In genomic region chr1:2643414-2644077, GRCh38 we compare ENCODE assay signal across 8 cellular contexts. TPM values are rescaled to one million over a fixed set of nuclear protein-coding genes. Genes with fewer than 3 reads are reported as not detected.
DNase-seq lines count a peak whose midpoint lies in the region; ATAC-seq, FAIRE-seq and TF ChIP-seq lines count a peak whose summit lies in the region.

No MANE protein-coding gene starts in this region.

- peaks cover 21% of the 10 kb centered on the region for H3K9me3 ChIP-seq in A549
- peaks cover 4 to 25% of the 10 kb centered on the region in 2 donors for H3K9me3 ChIP-seq in muscle layer of duodenum (ENCODE audit: control insufficient read depth in 1 of 2, low read length in 2 of 2)

- CTCF ChIA-PET in A549 (lab: Yijun Ruan, JAX) = no interaction called here

- no peak for TF ChIP-seq RAD21 in A549 (conservative IDR thresholded peaks at IDR 0.05 in 1 of 2, IDR thresholded peaks at IDR 0.05 in 1 of 2)

- no peak for FAIRE-seq in A549 (lab: Jason Lieb, UNC)

- POLR2A ChIA-PET in A549 (lab: Yijun Ruan, JAX) = no interaction called here

- 16% methylated on average over 6 of the region's 24 CpGs for WGBS in A549 (ENCODE audit: missing lambda C conversion rate)

- no peaks in the 10 kb centered on the region for H3K36me3 ChIP-seq in muscle layer of duodenum (ENCODE audit: control insufficient read depth in 1 of 2, insufficient read depth in 2 of 2, low read length in 2 of 2)

- H3K4me3 ChIP-seq in A549 (peak overlapping the region; percentile 100), HFF-Myc (replicated peaks; ENCODE audit: low read depth, low read length) (peak overlapping the region; percentile 81), cardiac fibroblast (replicated peaks in 1 of 2; ENCODE audit: low read depth in 2 of 2, low read length in 2 of 2) (peak overlapping the region; percentile 67 to 80), muscle layer of duodenum (ENCODE audit: low read depth in 1 of 2, low read length in 2 of 2) (peak overlapping the region; percentile 59 to 89)

- ATAC-seq in A549 = peak in 1 of 2 experiments; percentile 3; a peak in 1 of 6 replicates
- no peak for ATAC-seq in HG03175 (IDR thresholded peaks at IDR 0.05; ENCODE audit: unreplicated experiment)

- H3K27me3 ChIP-seq in muscle layer of duodenum (ENCODE audit: low read depth, low read length) = no peaks in the 10 kb centered on the region

- TF ChIP-seq CTCF in A549 (IDR thresholded peaks at IDR 0.05) (no peak), HFF-Myc (IDR thresholded peaks at IDR 0.05; ENCODE audit: low read depth, low read length, missing control alignments) (no peak), cardiac fibroblast (IDR thresholded peaks at IDR 0.05; ENCODE audit: low read depth, low read length) (no peak)

- H3K27ac ChIP-seq in A549 (peak overlapping the region; percentile 98 to 99), muscle layer of duodenum (ENCODE audit: low read length) (no peak overlapping the region)

- H3K4me2 ChIP-seq in A549 = peak overlapping the region; percentile 98

- TF ChIP-seq EP300 in A549 (IDR thresholded peaks at IDR 0.05) = no peak

- no peak for TF ChIP-seq POLR2A in A549 (IDR thresholded peaks at IDR 0.05; ENCODE audit: low read length)

- H3K4me1 ChIP-seq in A549 (peaks cover 6% of the 10 kb centered on the region; the same call in 1 of the 3 replicates), muscle layer of duodenum (ENCODE audit: control insufficient read depth in 1 of 2, insufficient read depth in 2 of 2, low read length in 2 of 2) (peaks cover 0 to 20% of the 10 kb centered on the region in 2 donors)

- no peak for DNase-seq in A549 (ENCODE audit: low read depth in 1 of 2, low spot score in 1 of 2)
- DNase-seq in HFF-Myc (ENCODE audit: extremely low read depth, low read depth) = no peak
- no peak for DNase-seq in cardiac fibroblast (ENCODE audit: low read depth in 2 of 2)
- DNase-seq in EL = no peak
- no peak for DNase-seq in stimulated activated CD4-positive, alpha-beta T cell treated with anti-CD3 and anti-CD28 coated beads, Interleukin-4, amount 100 ng/mL, for 1 hour
- no peak for DNase-seq in HuH-7 (ENCODE audit: low spot score)

TF ChIP-seq in A549, 52 proteins besides CTCF, POLR2A, EP300 and RAD21:
- TF ChIP-seq JUN (IDR thresholded peaks at IDR 0.05) (no peak), RCOR1 (IDR thresholded peaks at IDR 0.05; ENCODE audit: low read depth, low read length) (no peak), E2F6 (IDR thresholded peaks at IDR 0.05; ENCODE audit: borderline replicate concordance, low read depth) (no peak), EHMT2 (IDR thresholded peaks at IDR 0.05; ENCODE audit: low read depth) (no peak), CBX8 (IDR thresholded peaks at IDR 0.05) (no peak), RNF2 (IDR thresholded peaks at IDR 0.05; ENCODE audit: borderline replicate concordance, low read depth) (no peak), ESRRA (IDR thresholded peaks at IDR 0.05; ENCODE audit: borderline replicate concordance, low read length) (no peak), ZC3H11A (IDR thresholded peaks at IDR 0.05) (no peak), TFCP2L1 (CRISPR knock-in tag; IDR thresholded peaks at IDR 0.05) (no peak), HES2 (IDR thresholded peaks at IDR 0.05) (no peak), BCL3 (IDR thresholded peaks at IDR 0.05) (no peak), GATA3 (IDR thresholded peaks at IDR 0.05; ENCODE audit: borderline replicate concordance) (no peak), CEBPB (IDR thresholded peaks at IDR 0.05) (no peak), HOXB13 (CRISPR knock-in tag; IDR thresholded peaks at IDR 0.05; ENCODE audit: low read depth) (no peak), FOXS1 (CRISPR knock-in tag; IDR thresholded peaks at IDR 0.05) (no peak), PBX3 (IDR thresholded peaks at IDR 0.05) (no peak), HOXA7 (CRISPR knock-in tag; IDR thresholded peaks at IDR 0.05) (no peak)
TF ChIP-seq in A549: peak in this region for 0.

RNA-seq across cellular contexts. Expression of gene MMEL1, which starts 10.7 kb away (rescaled TPM):
- polyA plus RNA-seq in A549 (2011; rRNA removed) = not detected in 2 replicates
- 0.09 TPM in 1 of 2 replicates, not detected in the other for polyA plus RNA-seq in A549 (2012; cell fraction: cytosol; rRNA removed)
- 0.17 TPM in 1 of 2 replicates, not detected in the other for polyA plus RNA-seq in A549 (2012; cell fraction: nucleus; rRNA removed)
- not detected in 3 replicates for polyA plus RNA-seq in A549 (2017; fragmentation: RNase III; extraction: RNeasy Plus Mini Kit Qiagen cat#74134 plus additional on column Dnase treatment)
- polyA minus RNA-seq in A549 (2011; rRNA and poly(A)+ RNA removed) = not detected in 2 replicates

RNA-seq across cellular contexts. Expression of gene PRXL2B, which starts 57.0 kb away (rescaled TPM):
- polyA plus RNA-seq in A549 (2011; rRNA removed) (4.4 and 6.6 TPM in 2 replicates), A549 (2017; fragmentation: RNase III; extraction: RNeasy Plus Mini Kit Qiagen cat#74134 plus additional on column Dnase treatment) (14.7 to 17.4 TPM (median 16.4 TPM) in 3 replicates)
- polyA plus RNA-seq in A549 (2012; cell fraction: cytosol; rRNA removed) = 14.3 and 19.8 TPM in 2 replicates
- polyA plus RNA-seq in A549 (2012; cell fraction: nucleus; rRNA removed) = 29.8 and 31.3 TPM in 2 replicates
- polyA minus RNA-seq in A549 (2011; rRNA and poly(A)+ RNA removed) = 4.5 and 5.9 TPM in 2 replicates
